15 cellular contexts compared by ENCODE assay signal in the genomic region with DNA sequence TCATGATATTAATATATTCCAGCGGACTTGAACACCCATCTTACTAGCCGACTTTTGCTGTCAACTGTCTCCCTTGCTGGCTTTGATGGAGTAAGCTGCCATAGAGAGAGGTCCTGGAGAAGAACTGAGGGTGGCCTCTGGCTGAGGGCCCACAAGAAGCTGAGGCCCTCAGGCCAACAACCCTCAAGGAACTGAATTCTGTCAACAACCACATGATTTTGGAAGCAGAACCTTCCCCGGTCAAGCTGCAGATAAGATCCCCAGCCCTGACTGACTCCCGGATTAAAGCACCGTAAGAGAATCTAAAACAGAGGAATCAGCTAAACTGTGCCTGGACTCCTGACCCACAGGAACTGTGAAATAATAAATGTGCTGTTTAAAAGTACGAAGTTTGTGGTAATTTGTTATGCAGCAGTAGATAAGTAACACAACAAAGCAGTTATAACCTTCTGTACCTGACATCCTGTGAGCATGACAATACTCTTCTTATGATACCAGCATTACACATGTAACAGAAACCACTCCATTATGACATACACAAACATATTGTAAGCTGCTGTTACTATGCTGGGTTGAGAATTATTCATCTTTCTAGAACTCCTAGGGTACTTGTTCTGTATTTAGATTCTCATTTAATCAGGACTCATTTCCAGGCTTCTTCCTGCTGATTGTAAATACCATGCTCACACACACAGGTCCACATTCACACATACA.
A peak's percentile ranks its signal among the peaks of the same experiment; 100 is the strongest.
DNase-seq lines count a peak whose midpoint lies in the region; ATAC-seq, FAIRE-seq and TF ChIP-seq lines count a peak whose summit lies in the region.
"Had no signal": no experiment of that assay in that cellular context is flagged by ENCODE, and none has a peak within 500 bp of the region (broad histone marks: within the 10 kb centered on the region; RNA-seq: fewer than 3 reads in every experiment).

No MANE protein-coding gene starts in this region.

- TF ChIP-seq CTCF in mammary epithelial cell (conservative IDR thresholded peaks at IDR 0.05 in 1 of 2, IDR thresholded peaks at IDR 0.05 in 1 of 2; ENCODE audit: extremely low read depth in 1 of 2, insufficient read depth in 1 of 2, low read depth in 1 of 2, low read length in 2 of 2), result no peak
- no peak for TF ChIP-seq CTCF in MCF 10A (IDR thresholded peaks at IDR 0.05; ENCODE audit: unreplicated experiment)
- no peak for TF ChIP-seq CTCF in H1 (IDR thresholded peaks at IDR 0.05; ENCODE audit: control extremely low read depth in 1 of 3, insufficient read depth in 1 of 3, low read depth in 1 of 3, low read length in 3 of 3)
- TF ChIP-seq CTCF in neural progenitor cell (IDR thresholded peaks at IDR 0.05), result no peak
- TF ChIP-seq CTCF in Caco-2 (IDR thresholded peaks at IDR 0.05; ENCODE audit: insufficient read depth in 1 of 2, low read depth in 1 of 2, low read length in 1 of 2, severe bottlenecking in 1 of 2, unreplicated experiment in 1 of 2), result no peak

- H3K9ac ChIP-seq in mammary epithelial cell (ENCODE audit: insufficient read depth, low read length) (no peak overlapping the region), H1 (replicated peaks in 1 of 4; ENCODE audit: extremely low read depth in 1 of 4, low read depth in 3 of 4, low read length in 3 of 4) (no peak overlapping the region), neural progenitor cell (no peak overlapping the region)

- H3K27me3 Mint-ChIP-seq in MCF 10A (ENCODE audit: insufficient read depth, unreplicated experiment), result peaks cover 18% of the 10 kb centered on the region
- H3K27me3 Mint-ChIP-seq in neural progenitor cell (ENCODE audit: insufficient read depth, low read depth), result peaks cover 66% of the 10 kb centered on the region
- H3K27me3 Mint-ChIP-seq in Caco-2 (ENCODE audit: insufficient read depth, unreplicated experiment), result no peaks in the 10 kb centered on the region

- in situ Hi-C loops in mammary epithelial cell (cut with MboI; ENCODE audit: low sequenced_read_pairs in 2 of 2), result no loop called here

- 0 out of 2 replicates have a peak overlapping the region, but pooled peaks have one; percentile 78 for H2BK12ac ChIP-seq in H1 (ENCODE audit: low read depth, low read length)

- H3K4me3 ChIP-seq in mammary epithelial cell (replicated peaks in 1 of 3; ENCODE audit: insufficient read depth in 1 of 3, low read depth in 2 of 3, low read length in 3 of 3) (no peak overlapping the region), H1 (ENCODE audit: extremely low read depth in 1 of 4, insufficient read depth in 2 of 4, low read depth in 3 of 4, low read length in 4 of 4) (no peak overlapping the region), neural progenitor cell (no peak overlapping the region), Caco-2 (ENCODE audit: low read depth, low read length) (no peak overlapping the region)
- H3K4me3 ChIP-seq: GM23338 had no signal

- H3K4ac ChIP-seq in H1 (replicated peaks; ENCODE audit: insufficient read length, low read depth, low read length), result no peak overlapping the region

- TF ChIP-seq POLR2A in H1 (IDR thresholded peaks at IDR 0.05; ENCODE audit: control extremely low read depth in 1 of 2, low read depth in 2 of 2, low read length in 2 of 2), result no peak

- H3F3A ChIP-seq in neural progenitor cell (ENCODE audit: low read depth), result peaks cover 33% of the 10 kb centered on the region

- ATAC-seq in HG03378 (IDR thresholded peaks at IDR 0.05; ENCODE audit: unreplicated experiment), result no peak
- ATAC-seq: GM23338 had no signal

- no peak overlapping the region for H2BK15ac ChIP-seq in H1 (ENCODE audit: low read length)

- TF ChIP-seq EP300 in H1 (IDR thresholded peaks at IDR 0.05; ENCODE audit: borderline replicate concordance in 1 of 2, low read depth in 2 of 2, low read length in 2 of 2), result no peak

- CTCF ChIA-PET in mammary epithelial cell (lab: Charles Lee; ENCODE audit: low non-redundant PET), result no interaction called here
- CTCF ChIA-PET in MCF 10A (lab: Yijun Ruan, JAX), result no interaction called here
- CTCF ChIA-PET in H1 (lab: Charles Lee; ENCODE audit: partially characterized antibody), result interaction anchor here (1.0 to 2.0 kb wide), 4 partner anchors 11 to 114 kb away, joined by 3 to 5 read pairs (median 4); no protein-coding TSS in a partner anchor
- CTCF ChIA-PET in Caco-2 (lab: Charles Lee), result no interaction called here

- H3K14ac ChIP-seq in H1 (ENCODE audit: insufficient read length), result no peak overlapping the region

- no peak overlapping the region for H3K27ac ChIP-seq in mammary epithelial cell (ENCODE audit: insufficient read depth, low read depth, low read length)
- no peak overlapping the region for H3K27ac ChIP-seq in H1 (ENCODE audit: low read depth, low read length)
- no peak overlapping the region for H3K27ac ChIP-seq in neural progenitor cell
- H3K27ac ChIP-seq: HL-60 had no signal

- POLR2A ChIA-PET in MCF 10A (lab: Yijun Ruan, JAX), result interaction anchor here (0.7 kb wide), 1 partner anchor 8 kb away, joined by 3 read pairs; no protein-coding TSS in a partner anchor
- POLR2A ChIA-PET in H1 (lab: Charles Lee; ENCODE audit: partially characterized antibody), result no interaction called here
- POLR2A ChIA-PET in Caco-2 (lab: Charles Lee), result no interaction called here

- peaks cover 10% of the 10 kb centered on the region; the same call in 1 of the 2 replicates for H3K23me2 ChIP-seq in H1 (ENCODE audit: low read depth, low read length)

- no peaks in the 10 kb centered on the region for H3K36me3 ChIP-seq in mammary epithelial cell (ENCODE audit: insufficient read depth, low read length)
- no peaks in the 10 kb centered on the region for H3K36me3 ChIP-seq in H1 (ENCODE audit: control insufficient read depth in 2 of 4, insufficient read depth in 4 of 4, low read length in 3 of 4)
- no peaks in the 10 kb centered on the region for H3K36me3 ChIP-seq in neural progenitor cell
- H3K36me3 ChIP-seq in Caco-2 (ENCODE audit: control insufficient read depth, insufficient read depth, low read length), result no peaks in the 10 kb centered on the region

- no peak for FAIRE-seq in H1 (lab: Jason Lieb, UNC)
- FAIRE-seq: D721Med had no signal

- no peak overlapping the region for H4K5ac ChIP-seq in H1 (ENCODE audit: insufficient read length, low read depth, low read length)

- no peak overlapping the region for H4K8ac ChIP-seq in H1 (ENCODE audit: extremely low read depth, insufficient read depth, low read length)

- intact Hi-C loops in mammary epithelial cell (cut with micrococcal nuclease) (loop anchor here (5.0 kb wide), 1 partner anchor 95 kb away; no protein-coding TSS in a partner anchor), MCF 10A (cut with micrococcal nuclease) (no loop called here), Caco-2 (cut with micrococcal nuclease; ENCODE audit: unreplicated experiment) (loop anchor here (5.0 kb wide), 2 partner anchors 35 to 95 kb away; no protein-coding TSS in a partner anchor)

- H3K27ac Mint-ChIP-seq in MCF 10A (ENCODE audit: low read depth, unreplicated experiment) (no peak overlapping the region), neural progenitor cell (peak overlapping the region; percentile 4), Caco-2 (ENCODE audit: unreplicated experiment) (no peak overlapping the region)
- H3K27ac Mint-ChIP-seq: GM23338 had no signal

- H3K18ac ChIP-seq in H1 (ENCODE audit: extremely low read depth, low read length), result no peak overlapping the region

- 98% methylated on average over 6 of the region's 6 CpGs for WGBS in mammary epithelial cell (ENCODE audit: low coverage, missing lambda C conversion rate)
- WGBS in H1 (ENCODE audit: extremely low coverage in 1 of 2, insufficient coverage in 1 of 2, insufficient read length in 1 of 2, insufficient replicate concordance in 2 of 2, low coverage in 1 of 2, low lambda C conversion rate in 2 of 2, missing lambda C conversion rate in 1 of 2), 2 experiments, result 95% methylated on average over 6 of the region's 6 CpGs; no CpG with 5 or more reads in 1 of the 2 experiments

- no peak overlapping the region for H2BK5ac ChIP-seq in H1 (ENCODE audit: low read depth, low read length)

- dilution Hi-C loops in mammary epithelial cell (cut with HindIII; ENCODE audit: low sequenced_read_pairs), result no loop called here

- no peak overlapping the region for H2AFZ ChIP-seq in mammary epithelial cell (ENCODE audit: low read depth, low read length)
- H2AFZ ChIP-seq in H1 (ENCODE audit: low read length), result no peak overlapping the region
- no peak overlapping the region for H2AFZ ChIP-seq in neural progenitor cell (replicated peaks)
- H2AFZ ChIP-seq: GM23338 had no signal

- H3K4me3 Mint-ChIP-seq in MCF 10A (ENCODE audit: unreplicated experiment) (no peak overlapping the region), neural progenitor cell (peak overlapping the region; percentile 9), Caco-2 (ENCODE audit: unreplicated experiment) (no peak overlapping the region)
- H3K4me3 Mint-ChIP-seq: GM23338 had no signal

- H3K4me1 Mint-ChIP-seq in MCF 10A (ENCODE audit: insufficient read depth, unreplicated experiment) (no peaks in the 10 kb centered on the region), neural progenitor cell (peaks cover 30% of the 10 kb centered on the region), Caco-2 (ENCODE audit: low read depth, unreplicated experiment) (peaks cover 5% of the 10 kb centered on the region)

- H3K27me3 ChIP-seq in mammary epithelial cell (ENCODE audit: insufficient read depth, low read length) (no peaks in the 10 kb centered on the region), H1 (replicated peaks in 1 of 4; ENCODE audit: control insufficient read depth in 3 of 4, extremely low read depth in 1 of 4, insufficient read depth in 3 of 4, low read length in 3 of 4) (peaks cover 0 to 16% (median 12%) of the 10 kb centered on the region in 4 experiments; a peak in 5 of 7 replicates), neural progenitor cell (peaks cover 15% of the 10 kb centered on the region), Caco-2 (replicated peaks; ENCODE audit: control insufficient read depth, insufficient read depth, low read length) (no peaks in the 10 kb centered on the region)

- H4K91ac ChIP-seq in H1 (replicated peaks; ENCODE audit: insufficient read length, low read length), result no peak overlapping the region

- no peak overlapping the region for H2BK120ac ChIP-seq in H1 (replicated peaks; ENCODE audit: low read depth, low read length)

- DNase-seq in mammary epithelial cell (peak; percentile 55), MCF 10A (ENCODE audit: unreplicated experiment) (no peak), H1 (ENCODE audit: low read depth in 1 of 2, low spot score in 2 of 2) (no peak), neural progenitor cell (ENCODE audit: low spot score) (no peak), iPS-NIHi7 (ENCODE audit: extremely low spot score) (no peak), Caco-2 (no peak)
- DNase-seq: DMS79 treated with DMSO at 0.1 percent for 48 hours, GDM1, NCI-H1092, NCI-H2227 treated with DMSO at 0.1 percent for 48 hours, NCI-H526 treated with DMSO at 0.1 percent for 48 hours had no signal

- BruUV-seq in mammary epithelial cell (replicated peaks; lab: Mats Ljungman, UMichigan) (no TSS peak), MCF 10A (replicated peaks; lab: Mats Ljungman, UMichigan) (no TSS peak), Caco-2 (replicated peaks; lab: Mats Ljungman, UMichigan) (no TSS peak)

- no peak overlapping the region for H3K56ac ChIP-seq in H1 (replicated peaks; ENCODE audit: insufficient read length, low read depth, low read length)

- H4K20me1 ChIP-seq in mammary epithelial cell (ENCODE audit: insufficient read depth, low read length) (no peaks in the 10 kb centered on the region), H1 (replicated peaks in 1 of 2; ENCODE audit: control insufficient read depth in 1 of 2, insufficient read depth in 2 of 2, low read length in 2 of 2) (no peaks in the 10 kb centered on the region), neural progenitor cell (ENCODE audit: low read depth) (no peaks in the 10 kb centered on the region)

- TF ChIP-seq RAD21 in H1 (IDR thresholded peaks at IDR 0.05 in 1 of 2, conservative IDR thresholded peaks at IDR 0.05 in 1 of 2; ENCODE audit: low read depth in 2 of 2, low read length in 2 of 2), result no peak

- H3K79me1 ChIP-seq in H1 (ENCODE audit: low read depth, low read length), result no peaks in the 10 kb centered on the region

- peak overlapping the region; percentile 83; the same call in 1 of the 2 replicates for H2AK5ac ChIP-seq in H1 (ENCODE audit: low read depth, low read length)

- no peak overlapping the region for H3K23ac ChIP-seq in H1 (ENCODE audit: insufficient read length)

- no peaks in the 10 kb centered on the region for H3K79me2 ChIP-seq in mammary epithelial cell (ENCODE audit: insufficient read depth, low read length)
- H3K79me2 ChIP-seq in H1 (ENCODE audit: control insufficient read depth in 1 of 2, insufficient read depth in 2 of 2, low read length in 2 of 2), result no peaks in the 10 kb centered on the region
- H3K79me2 ChIP-seq in neural progenitor cell (ENCODE audit: low read depth), result no peaks in the 10 kb centered on the region

- no peak overlapping the region for H3K4me2 ChIP-seq in mammary epithelial cell (ENCODE audit: insufficient read depth, low read depth, low read length)
- no peak overlapping the region for H3K4me2 ChIP-seq in H1 (ENCODE audit: insufficient read depth in 1 of 2, low read depth in 2 of 2, low read length in 2 of 2)
- no peak overlapping the region for H3K4me2 ChIP-seq in neural progenitor cell
- H3K4me2 ChIP-seq: GM23338 had no signal

- H3K9me3 Mint-ChIP-seq in MCF 10A (ENCODE audit: unreplicated experiment) (no peaks in the 10 kb centered on the region), neural progenitor cell (peaks cover 8% of the 10 kb centered on the region), Caco-2 (ENCODE audit: unreplicated experiment) (no peaks in the 10 kb centered on the region)
- H3K9me3 Mint-ChIP-seq: GM23338 had no signal

- H3K9me3 ChIP-seq in mammary epithelial cell (replicated peaks; ENCODE audit: insufficient read depth, low read length) (no peaks in the 10 kb centered on the region), H1 (ENCODE audit: insufficient read depth in 2 of 2, low read depth in 1 of 2, low read length in 1 of 2) (no peaks in the 10 kb centered on the region), neural progenitor cell (ENCODE audit: low read depth) (no peaks in the 10 kb centered on the region), Caco-2 (no peaks in the 10 kb centered on the region)

- no peaks in the 10 kb centered on the region for H3K36me3 Mint-ChIP-seq in MCF 10A (ENCODE audit: insufficient read depth, unreplicated experiment)
- no peaks in the 10 kb centered on the region for H3K36me3 Mint-ChIP-seq in neural progenitor cell
- H3K36me3 Mint-ChIP-seq in Caco-2 (ENCODE audit: insufficient read depth, unreplicated experiment), result no peaks in the 10 kb centered on the region

- peak overlapping the region; percentile 30; the same call in 1 of the 2 replicates for H2BK20ac ChIP-seq in H1 (ENCODE audit: low read length)

- peaks cover 5% of the 10 kb centered on the region for H3K4me1 ChIP-seq in mammary epithelial cell (ENCODE audit: insufficient read depth, low read length)
- H3K4me1 ChIP-seq in H1 (replicated peaks in 1 of 4; ENCODE audit: control insufficient read depth in 3 of 4, insufficient read depth in 4 of 4, low read length in 3 of 4), result peaks cover 7 to 15% (median 11%) of the 10 kb centered on the region in 4 experiments; a peak in 6 of 7 replicates
- peaks cover 27% of the 10 kb centered on the region for H3K4me1 ChIP-seq in neural progenitor cell
- H3K4me1 ChIP-seq in Caco-2, result peaks cover 15% of the 10 kb centered on the region; the same call in 1 of the 2 replicates
